ENCODE assay signal across 15 cellular contexts in genomic region chr3:106121491-106122289, GRCh38.
A peak's percentile ranks its signal among the peaks of the same experiment; 100 is the strongest.
DNase-seq lines count a peak whose midpoint lies in the region; ATAC-seq, FAIRE-seq and TF ChIP-seq lines count a peak whose summit lies in the region.
"Had no signal": no experiment of that assay in that cellular context is flagged by ENCODE, and none has a peak within 500 bp of the region (broad histone marks: within the 10 kb centered on the region; RNA-seq: fewer than 3 reads in every experiment).

No MANE protein-coding gene starts in this region.

- H3K27ac ChIP-seq in A549: no peak overlapping the region
- peak overlapping the region; percentile 33 for H3K27ac ChIP-seq in PC-3 (ENCODE audit: low read length)
- H3K27ac ChIP-seq in foreskin keratinocyte: no peak overlapping the region
- H3K27ac ChIP-seq: Peyer's patch had no signal

- no peaks in the 10 kb centered on the region for H3F3A ChIP-seq in PC-3 (ENCODE audit: low read length, unreplicated experiment)

- WGBS in A549 (ENCODE audit: missing lambda C conversion rate): 53% methylated on average over 3 of the region's 3 CpGs

- DNase-seq in A549 (ENCODE audit: low read depth in 1 of 2, low spot score in 1 of 2) (no peak), HT-29 (ENCODE audit: low spot score) (peak; percentile 44), PC-3 (peak; percentile 64), foreskin keratinocyte (no peak), posterior vena cava (ENCODE audit: low spot score) (no peak), AG08395 (ENCODE audit: low spot score) (no peak)
- DNase-seq: COR-L47, DMS153, EL, GOT3, NCI-H187, NCI-H526 treated with DMSO at 0.1 percent for 48 hours, Peyer's patch, Right ventricle myocardium superior had no signal

- TF ChIP-seq CTCF in A549 (IDR thresholded peaks at IDR 0.05) (no peak), PC-3 (conservative IDR thresholded peaks at IDR 0.05; ENCODE audit: low read depth, low read length) (peak; percentile 53), foreskin keratinocyte (conservative IDR thresholded peaks at IDR 0.05) (peak; percentile 33)

- H3K4me3 ChIP-seq in A549 (no peak overlapping the region), PC-3 (ENCODE audit: low read length) (no peak overlapping the region)
- H3K4me3 ChIP-seq: Peyer's patch had no signal

- ATAC-seq in A549: no peak
- peak; percentile 47 for ATAC-seq in PC-3
- no peak for ATAC-seq in foreskin keratinocyte
- no peak for ATAC-seq in GM19328 (IDR thresholded peaks at IDR 0.05; ENCODE audit: unreplicated experiment)

- H3K4me2 ChIP-seq in A549: no peak overlapping the region
- H3K4me2 ChIP-seq in PC-3 (ENCODE audit: low read length): peak overlapping the region; percentile 21

- peak; percentile 13 to 14; a peak in 1 of 5 replicates for TF ChIP-seq RAD21 in A549 (conservative IDR thresholded peaks at IDR 0.05 in 1 of 2, IDR thresholded peaks at IDR 0.05 in 1 of 2)

- POLR2A ChIA-PET in A549 (lab: Yijun Ruan, JAX) (no interaction called here), PC-3 (lab: Charles Lee; ENCODE audit: unreplicated experiment) (interaction anchor here (0.6 to 0.7 kb wide), 2 partner anchors 56 to 154 kb away, joined by 5 to 7 read pairs; no protein-coding TSS in a partner anchor)

- no peak for TF ChIP-seq POLR2A in A549 (IDR thresholded peaks at IDR 0.05; ENCODE audit: low read length)

- H3K9me3 ChIP-seq in A549: no peaks in the 10 kb centered on the region
- H3K9me3 ChIP-seq in PC-3 (ENCODE audit: low read length): no peaks in the 10 kb centered on the region
- H3K9me3 ChIP-seq: Peyer's patch had no signal

- CTCF ChIA-PET in A549 (lab: Yijun Ruan, JAX): interaction anchor here (0.8 kb wide), 1 partner anchor 488 kb away, joined by 4 read pairs; no protein-coding TSS in a partner anchor
- CTCF ChIA-PET in PC-3 (lab: Charles Lee): interaction anchor here (0.6 kb wide), 1 partner anchor 285 kb away, joined by 3 read pairs; no protein-coding TSS in a partner anchor

- H2AFZ ChIP-seq in PC-3 (ENCODE audit: low read length): peak overlapping the region; percentile 11; the same call in 1 of the 2 replicates

- no peaks in the 10 kb centered on the region for H3K9me2 ChIP-seq in PC-3 (replicated peaks; ENCODE audit: low read length)

- no peaks in the 10 kb centered on the region for H3K36me3 ChIP-seq in PC-3 (ENCODE audit: low read depth, low read length)
- H3K36me3 ChIP-seq: Peyer's patch had no signal

- no peak overlapping the region for H3K9ac ChIP-seq in PC-3 (ENCODE audit: low read length)

- H3K4me1 ChIP-seq in A549 (peaks cover 19% of the 10 kb centered on the region), PC-3 (ENCODE audit: insufficient read depth, low read length) (peaks cover 54% of the 10 kb centered on the region), foreskin keratinocyte (peaks cover 12% of the 10 kb centered on the region)
- H3K4me1 ChIP-seq: Peyer's patch had no signal

- no peak for FAIRE-seq in A549 (lab: Jason Lieb, UNC)

- H3K27me3 ChIP-seq in PC-3 (ENCODE audit: low read length): no peaks in the 10 kb centered on the region
- H3K27me3 ChIP-seq in foreskin keratinocyte: no peaks in the 10 kb centered on the region
- H3K27me3 ChIP-seq: Peyer's patch had no signal

- no peaks in the 10 kb centered on the region for H3K79me2 ChIP-seq in PC-3 (ENCODE audit: low read length)

- no peak for TF ChIP-seq EP300 in A549 (IDR thresholded peaks at IDR 0.05)

- BruUV-seq in PC-3 (replicated peaks; lab: Mats Ljungman, UMichigan): no TSS peak

- intact Hi-C loops in PC-3 (cut with micrococcal nuclease): loop anchor here (5.0 kb wide), 1 partner anchor 434 kb away; no protein-coding TSS in a partner anchor
- intact Hi-C loops in posterior vena cava (cut with DNase I): no loop called here

- no peaks in the 10 kb centered on the region for H4K20me1 ChIP-seq in PC-3 (ENCODE audit: low read length)

TF ChIP-seq in A549, 52 proteins besides CTCF, POLR2A, EP300 and RAD21:
- TF ChIP-seq FOSL2 (IDR thresholded peaks at IDR 0.05) (no peak), FOSL2 (CRISPR knock-in tag; IDR thresholded peaks at IDR 0.05) (no peak), MAX (IDR thresholded peaks at IDR 0.05) (no peak), RNF2 (IDR thresholded peaks at IDR 0.05; ENCODE audit: borderline replicate concordance, low read depth) (no peak), MAFK (IDR thresholded peaks at IDR 0.05; ENCODE audit: partially characterized antibody) (no peak), FOSB (CRISPR knock-in tag; IDR thresholded peaks at IDR 0.05) (no peak), CBX2 (IDR thresholded peaks at IDR 0.05; ENCODE audit: borderline replicate concordance, low read depth) (no peak), CHD2 (IDR thresholded peaks at IDR 0.05; ENCODE audit: low read length, partially characterized antibody) (no peak), NR3C1 (IDR thresholded peaks at IDR 0.05) (no peak), RCOR1 (IDR thresholded peaks at IDR 0.05; ENCODE audit: low read depth, low read length) (no peak), MAZ (IDR thresholded peaks at IDR 0.05; ENCODE audit: borderline replicate concordance, low read depth, low read length) (no peak), JUN (IDR thresholded peaks at IDR 0.05) (no peak), SMC3 (IDR thresholded peaks at IDR 0.05) (no peak), CEBPB (IDR thresholded peaks at IDR 0.05) (no peak), EHF (CRISPR knock-in tag; IDR thresholded peaks at IDR 0.05) (no peak), ZC3H11A (IDR thresholded peaks at IDR 0.05) (no peak), TP53 (CRISPR knock-in tag; IDR thresholded peaks at IDR 0.05) (no peak), MYC (IDR thresholded peaks at IDR 0.05; ENCODE audit: borderline replicate concordance, low read length) (no peak), ZSCAN20 (CRISPR knock-in tag; IDR thresholded peaks at IDR 0.05) (no peak)
- TF ChIP-seq, protein P1, sequence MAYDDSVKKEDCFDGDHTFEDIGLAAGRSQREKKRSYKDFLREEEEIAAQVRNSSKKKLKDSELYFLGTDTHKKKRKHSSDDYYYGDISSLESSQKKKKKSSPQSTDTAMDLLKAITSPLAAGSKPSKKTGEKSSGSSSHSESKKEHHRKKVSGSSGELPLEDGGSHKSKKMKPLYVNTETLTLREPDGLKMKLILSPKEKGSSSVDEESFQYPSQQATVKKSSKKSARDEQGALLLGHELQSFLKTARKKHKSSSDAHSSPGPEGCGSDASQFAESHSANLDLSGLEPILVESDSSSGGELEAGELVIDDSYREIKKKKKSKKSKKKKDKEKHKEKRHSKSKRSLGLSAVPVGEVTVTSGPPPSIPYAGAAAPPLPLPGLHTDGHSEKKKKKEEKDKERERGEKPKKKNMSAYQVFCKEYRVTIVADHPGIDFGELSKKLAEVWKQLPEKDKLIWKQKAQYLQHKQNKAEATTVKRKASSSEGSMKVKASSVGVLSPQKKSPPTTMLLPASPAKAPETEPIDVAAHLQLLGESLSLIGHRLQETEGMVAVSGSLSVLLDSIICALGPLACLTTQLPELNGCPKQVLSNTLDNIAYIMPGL (CRISPR knock-in tag; IDR thresholded peaks at IDR 0.05; ENCODE audit: borderline replicate concordance): no peak

Comparison
In these comparisons a context has a peak if more than half of its experiments do, and no peak if none do; other contexts are left out.
1. DNase-seq: peak in HT-29 (single experiment) and PC-3 (single experiment); none in A549 (0 of 2), foreskin keratinocyte (0 of 2), posterior vena cava (single experiment) and AG08395 (single experiment).